Comparison of ENCODE assay signal across 31 cellular contexts in genomic region chr1:165384016-165384415, GRCh38. TPM values are rescaled to one million over a fixed set of nuclear protein-coding genes. Genes with fewer than 3 reads are reported as not detected.
"Had no signal": no experiment of that assay in that cellular context is flagged by ENCODE, and none has a peak within 500 bp of the region (broad histone marks: within the 10 kb centered on the region; RNA-seq: fewer than 3 reads in every experiment).

No MANE protein-coding gene starts in this region.

- H3K27ac ChIP-seq: adrenal gland, foreskin keratinocyte, hepatocyte, left ventricle myocardium inferior, pancreas, prostate gland had no signal

- H2AFZ ChIP-seq: hepatocyte had no signal

- H3K27me3 ChIP-seq: adrenal gland, pancreas had no signal

- H3K79me2 ChIP-seq: hepatocyte had no signal

- H3K4me3 ChIP-seq: adrenal gland, hepatocyte, left ventricle myocardium inferior, pancreas, prostate gland, tibial nerve had no signal

- H3K4me1 ChIP-seq: adrenal gland, foreskin keratinocyte, pancreas, prostate gland had no signal

- ATAC-seq: naive thymus-derived CD8-positive, alpha-beta T cell; pancreas; stimulated activated naive B cell treated with anti-CD40 and anti-IgM and Interleukin-4, amounts not matched to agents 10 μg/mL and 1 μg/mL and 100 μg/mL, for 72 hours had no signal

- H3K9me3 ChIP-seq: adrenal gland, left ventricle myocardium inferior, pancreas, prostate gland, tibial nerve had no signal

- H3K36me3 ChIP-seq: adrenal gland, left ventricle myocardium inferior, pancreas, prostate gland, tibial nerve had no signal

- DNase-seq: activated CD4-positive, alpha-beta memory T cell treated with anti-CD3 and anti-CD28 coated beads for 36 hours; activated CD4-positive, alpha-beta T cell treated with anti-CD3 and anti-CD28 coated beads, Interleukin-2, amount 10 ng/mL, durations not matched to agents 24 days and 14 days; activated CD4-positive, CD25-positive, alpha-beta regulatory T cell treated with anti-CD3 and anti-CD28 coated beads, Interleukin-2, amount 50 U/mL, for 72 hours; activated CD8-positive, alpha-beta memory T cell treated with anti-CD3 and anti-CD28 coated beads, Interleukin-2, amount 50 U/mL, for 4 hours; activated effector memory CD4-positive, alpha-beta T cell treated with anti-CD3 and anti-CD28 coated beads, Interleukin-2, amount 50 U/mL, for 16 hours; activated naive CD4-positive, alpha-beta T cell treated with anti-CD3 and anti-CD28 coated beads for 36 hours; activated naive CD8-positive, alpha-beta T cell treated with anti-CD3 and anti-CD28 coated beads for 36 hours; activated T-cell treated with anti-CD3 and anti-CD28 coated beads, Interleukin-2, amount 50 U/mL, for 1 hour; adrenal gland; aorta; foreskin keratinocyte; glutamatergic neuron; islet precursor cell; left ventricle myocardium inferior; naive thymus-derived CD8-positive, alpha-beta T cell; pancreas; retina; stimulated activated CD4-positive, alpha-beta T cell treated with anti-CD3 and anti-CD28 coated beads, Interleukin-15, amount 100 ng/mL, for 24 hours; stimulated activated CD4-positive, alpha-beta T cell treated with anti-CD3 and anti-CD28 coated beads, Interleukin-2, amount 100 ng/mL, for 24 hours; stimulated activated naive B cell treated with anti-CD40 and anti-IgM and Interleukin-4, amounts not matched to agents 10 μg/mL and 1 μg/mL and 100 μg/mL, for 72 hours; SW 1271; T-helper 9 cell had no signal

- H3K4me2 ChIP-seq: hepatocyte had no signal

RNA-seq across cellular contexts. Expression of gene LMX1A, which starts 27.5 kb away (rescaled TPM):
- total RNA-seq: activated CD4-positive, alpha-beta memory T cell treated with anti-CD3 and anti-CD28 coated beads for 36 hours; activated CD4-positive, alpha-beta T cell treated with anti-CD3 and anti-CD28 coated beads, Interleukin-2, amount 10 ng/mL, durations not matched to agents 24 days and 14 days; activated CD8-positive, alpha-beta memory T cell treated with anti-CD3 and anti-CD28 coated beads for 36 hours; activated naive CD4-positive, alpha-beta T cell treated with anti-CD3 and anti-CD28 coated beads for 36 hours; activated naive CD8-positive, alpha-beta T cell treated with anti-CD3 and anti-CD28 coated beads for 36 hours; activated T-helper 1 cell treated with anti-CD3 and anti-CD28 coated beads, Interleukin-12 subunit alpha, Interleukin-12 subunit beta, Interleukin-2, Interleukin-4 antibody, amounts not matched to agents 30 ng/mL and 10 ng/mL and 1 ng/mL, durations not matched to agents 14 hours and 24 hours and 36 hours; adrenal gland; endothelial cell of umbilical vein; foreskin keratinocyte; hepatocyte; lung microvascular endothelial cell; naive thymus-derived CD8-positive, alpha-beta T cell; neural crest cell; pancreas; temporal lobe had no signal
- polyA plus RNA-seq: endothelial cell of umbilical vein; foreskin keratinocyte; hepatocyte; naive thymus-derived CD8-positive, alpha-beta T cell had no signal
